In the genomic region with DNA sequence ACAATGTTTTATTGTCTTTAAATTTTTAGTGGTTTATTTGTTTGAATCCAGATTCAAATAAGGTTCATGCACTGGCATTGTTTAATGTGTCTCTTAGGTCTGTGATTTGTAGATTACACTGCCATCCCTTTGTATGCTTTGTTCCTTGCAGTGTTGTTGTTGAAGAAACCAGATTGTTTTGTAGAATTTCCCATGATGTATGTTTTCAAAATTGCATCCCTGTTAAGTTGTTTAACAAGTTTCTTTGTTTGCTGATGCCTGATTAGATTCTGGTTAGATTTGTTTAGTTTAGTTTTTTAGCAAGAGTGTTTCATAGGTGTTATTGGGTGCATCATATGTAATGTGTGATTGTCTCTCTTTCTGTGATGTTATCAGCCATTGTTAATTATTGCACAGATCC, we compare ENCODE assay signal across 8 cellular contexts. TPM values are rescaled to one million over a fixed set of nuclear protein-coding genes. Genes with fewer than 3 reads are reported as not detected.
"Had no signal": no experiment of that assay in that cellular context is flagged by ENCODE, and none has a peak within 500 bp of the region (broad histone marks: within the 10 kb centered on the region; RNA-seq: fewer than 3 reads in every experiment).

No MANE protein-coding gene starts in this region.

- H3K4me3 ChIP-seq: GM23338, K562 had no signal

- H2AFZ ChIP-seq: GM23338 had no signal

- DNase-seq: H9, HCEC 1CT, IMR-90 had no signal

- H3K4me2 ChIP-seq: GM23338 had no signal

- FAIRE-seq: H1, H54, HTR-8/SVneo, K562 had no signal

RNA-seq across cellular contexts. Expression of a gene that starts 5.5 kb away (rescaled TPM):
- polyA plus RNA-seq: IMR-90, K562 had no signal
